In genomic region chr19:10286803-10287737, GRCh38 we compare ENCODE assay signal across 8 cellular contexts. TPM values are rescaled to one million over a fixed set of nuclear protein-coding genes. Genes with fewer than 3 reads are reported as not detected.
DNase-seq lines count a peak whose midpoint lies in the region; ATAC-seq and TF ChIP-seq lines count a peak whose summit lies in the region.

ICAM4 (plus strand) TSS chr19:10286955; CDS start chr19:10287013, 58 bp downstream.

- H3K27ac Mint-ChIP-seq in memory B cell = peak within 1 kb of the TSS; percentile 81

- peak; percentile 19 for ATAC-seq in body of pancreas
- no peak for ATAC-seq in memory B cell (ENCODE audit: low read depth)
- ATAC-seq in GM18519 (IDR thresholded peaks at IDR 0.05; ENCODE audit: low FRiP score, unreplicated experiment) = no peak

- peaks cover 52% of the 10 kb centered on the region for H3K4me1 ChIP-seq in body of pancreas

- no peaks in the 10 kb centered on the region for H3K9me3 ChIP-seq in body of pancreas

- H3K4me3 Mint-ChIP-seq in memory B cell = peak within 1 kb of the TSS; percentile 57

- intact Hi-C loops in body of pancreas (cut with DNase I) = no loop called here

- H3K4me1 Mint-ChIP-seq in memory B cell = peaks cover 28% of the 10 kb centered on the region

- H3K27me3 ChIP-seq in body of pancreas = peaks cover 0 to 36% of the 10 kb centered on the region in 2 donors

- peak; percentile 30 for DNase-seq in EL
- peak; percentile 52 for DNase-seq in NCI-H2171 (lab: John Stamatoyannopoulos, UW)
- peak in 3 of 4 donors; percentile 42 to 63 (median 48) for DNase-seq in body of pancreas
- DNase-seq in memory B cell (ENCODE audit: low spot score in 2 of 2) = peak in 1 of 2 donors; percentile 47
- no peak for DNase-seq in medulla oblongata (ENCODE audit: extremely low spot score)
- no peak for DNase-seq in NCI-H1417 (lab: John Stamatoyannopoulos, UW)
- no peak for DNase-seq in hepatic stellate cell (ENCODE audit: low spot score)

- WGBS in body of pancreas, 2 donors = 3 to 12% methylated on average over 8 to 59 of the region's 59 CpGs

- no peak within 1 kb of the TSS for H3K4me3 ChIP-seq in body of pancreas

- peaks cover 14% of the 10 kb centered on the region for H3K27me3 Mint-ChIP-seq in memory B cell

- peaks cover 10% of the 10 kb centered on the region for H3K36me3 Mint-ChIP-seq in memory B cell

- peaks cover 0 to 5% of the 10 kb centered on the region in 2 donors for H3K36me3 ChIP-seq in body of pancreas (replicated peaks in 1 of 2; ENCODE audit: insufficient read depth in 1 of 2, low read depth in 2 of 2)

- peak in 1 of 3 donors; percentile 11 for TF ChIP-seq POLR2A in body of pancreas (IDR thresholded peaks at IDR 0.05)

- peak within 1 kb of the TSS in 1 of 4 donors; percentile 23 for H3K27ac ChIP-seq in body of pancreas

- H3K9me3 Mint-ChIP-seq in memory B cell = no peaks in the 10 kb centered on the region

- no peak for TF ChIP-seq CTCF in body of pancreas (IDR thresholded peaks at IDR 0.05)

RNA-seq across cellular contexts. Expression of gene ICAM4, which starts in this region (rescaled TPM):
- under 1 TPM in 1 of 2 donors, not detected in 1; 0.26 TPM for total RNA-seq in body of pancreas

Comparison
In these comparisons a context has a peak if more than half of its experiments do, and no peak if none do; other contexts are left out.
1. Peak in DNase-seq and ATAC-seq in body of pancreas; RNA of the gene not detected or under 1 TPM.
2. DNase-seq: peak in EL (single experiment) and NCI-H2171 (single experiment); none in medulla oblongata (single experiment), NCI-H1417 (0 of 3) and hepatic stellate cell (single experiment).